Comparison of ENCODE assay signal across 31 cellular contexts in the genomic region with DNA sequence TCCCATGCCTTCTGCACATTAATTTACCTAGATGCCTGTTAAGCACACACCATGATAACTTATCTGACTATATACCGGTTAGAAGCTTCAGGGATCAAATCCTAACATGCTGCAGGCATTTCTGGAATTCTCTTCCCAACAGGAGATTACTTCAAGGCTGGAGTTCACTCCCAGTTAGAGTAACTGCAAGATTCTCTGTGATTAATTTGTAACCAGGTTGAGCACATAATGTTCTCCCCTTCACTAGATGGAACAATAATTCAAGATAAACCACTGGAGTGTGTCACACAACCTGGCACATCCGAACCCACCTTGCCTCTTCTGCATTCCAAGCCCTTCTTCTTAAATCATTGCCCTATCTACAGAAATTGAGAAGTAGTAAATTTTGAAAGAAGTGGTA. TPM values are rescaled to one million over a fixed set of nuclear protein-coding genes. Genes with fewer than 3 reads are reported as not detected.
A peak's percentile ranks its signal among the peaks of the same experiment; 100 is the strongest.
DNase-seq lines count a peak whose midpoint lies in the region; ATAC-seq and TF ChIP-seq lines count a peak whose summit lies in the region.
"Had no signal": no experiment of that assay in that cellular context is flagged by ENCODE, and none has a peak within 500 bp of the region (broad histone marks: within the 10 kb centered on the region; RNA-seq: fewer than 3 reads in every experiment).

No MANE protein-coding gene starts in this region.

- H3K27ac ChIP-seq in 22Rv1 (peak overlapping the region; percentile 36; the same call in 1 of the 2 replicates), hepatocyte (peak overlapping the region; percentile 24), right cardiac atrium (ENCODE audit: low read length) (no peak overlapping the region)
- H3K27ac ChIP-seq: brain microvascular endothelial cell, esophagus muscularis mucosa, gastroesophageal sphincter, right atrium auricular region, SJCRH30 had no signal

- H3K27me3 Mint-ChIP-seq in WTC11 (ENCODE audit: low read depth), result no peaks in the 10 kb centered on the region; the same call in 1 of the 2 replicates
- H3K27me3 Mint-ChIP-seq: activated CD4-positive, alpha-beta T cell treated with anti-CD3 and anti-CD28 coated beads for 36 hours; stimulated activated naive CD8-positive, alpha-beta T cell treated with anti-CD3 and anti-CD28 coated beads, Interleukin-15, amount 100 ng/mL, for 72 hours; type B pancreatic cell had no signal

- POLR2A ChIA-PET in WTC11 (lab: Charles Lee), result no interaction called here

- intact Hi-C loops in right cardiac atrium (cut with DNase I), result no loop called here

- H3K4me3 ChIP-seq in hepatocyte, result no peak overlapping the region
- H3K4me3 ChIP-seq in right cardiac atrium (ENCODE audit: low read length), result no peak overlapping the region
- H3K4me3 ChIP-seq: esophagus muscularis mucosa, gastroesophageal sphincter, GM12878, right atrium auricular region, SJCRH30 had no signal

- H3K36me3 ChIP-seq in hepatocyte (replicated peaks; ENCODE audit: insufficient read depth, low read depth), result no peaks in the 10 kb centered on the region
- H3K36me3 ChIP-seq: brain microvascular endothelial cell, esophagus muscularis mucosa, gastroesophageal sphincter, right atrium auricular region, SJCRH30 had no signal

- no peaks in the 10 kb centered on the region for H3K79me2 ChIP-seq in hepatocyte

- TF ChIP-seq CTCF in 22Rv1 (IDR thresholded peaks at IDR 0.05) (no peak), WTC11 (IDR thresholded peaks at IDR 0.05) (no peak), hepatocyte (IDR thresholded peaks at IDR 0.05; ENCODE audit: poor library complexity) (no peak)

- DNase-seq in WTC11 (ENCODE audit: low spot score) (no peak), hepatocyte (ENCODE audit: low spot score) (peak; percentile 36), mucosa of gallbladder (ENCODE audit: low spot score) (peak; percentile 42), GM03348 (ENCODE audit: low spot score) (no peak), NCI-H1105 treated with DMSO at 0.1 percent for 48 hours (lab: John Stamatoyannopoulos, UW) (no peak), NCI-H2081 treated with DMSO at 0.1 percent for 48 hours (lab: John Stamatoyannopoulos, UW) (no peak), right cardiac atrium (no peak)
- DNase-seq: activated CD4-positive, alpha-beta T cell treated with anti-CD3 and anti-CD28 coated beads for 36 hours; activated CD8-positive, alpha-beta memory T cell treated with anti-CD3 and anti-CD28 coated beads for 24 hours; activated T-cell treated with anti-CD3 and anti-CD28 coated beads, Interleukin-2, amount 50 U/mL, for 1 hour; brain microvascular endothelial cell; DND-41; effector memory CD4-positive, alpha-beta T cell; H9; Kasumi-1; NCI-H187; NCI-H526 treated with DMSO at 0.1 percent for 48 hours; occipital lobe; SJCRH30; stimulated activated CD4-positive, alpha-beta T cell treated with anti-CD3 and anti-CD28 coated beads, Interleukin-15, amount 100 ng/mL, for 24 hours; stimulated activated naive CD8-positive, alpha-beta T cell treated with anti-CD3 and anti-CD28 coated beads, Interleukin-15, amount 100 ng/mL, for 72 hours had no signal

- H3K9me3 ChIP-seq in hepatocyte (ENCODE audit: low read depth), result no peaks in the 10 kb centered on the region
- no peaks in the 10 kb centered on the region for H3K9me3 ChIP-seq in right cardiac atrium (ENCODE audit: control insufficient read depth, low read length)
- H3K9me3 ChIP-seq: esophagus muscularis mucosa, gastroesophageal sphincter, right atrium auricular region, SJCRH30 had no signal

- no peak overlapping the region for H2AFZ ChIP-seq in hepatocyte

- no peaks in the 10 kb centered on the region for H3K9me2 ChIP-seq in hepatocyte (replicated peaks; ENCODE audit: insufficient read depth)

- no peak overlapping the region for H3K27ac Mint-ChIP-seq in WTC11
- H3K27ac Mint-ChIP-seq: activated CD4-positive, alpha-beta T cell treated with anti-CD3 and anti-CD28 coated beads for 36 hours; stimulated activated naive CD8-positive, alpha-beta T cell treated with anti-CD3 and anti-CD28 coated beads, Interleukin-15, amount 100 ng/mL, for 72 hours; type B pancreatic cell had no signal

- peaks cover 14% of the 10 kb centered on the region for H3K4me1 Mint-ChIP-seq in WTC11
- H3K4me1 Mint-ChIP-seq: activated CD4-positive, alpha-beta T cell treated with anti-CD3 and anti-CD28 coated beads for 36 hours; H9; stimulated activated naive CD8-positive, alpha-beta T cell treated with anti-CD3 and anti-CD28 coated beads, Interleukin-15, amount 100 ng/mL, for 72 hours had no signal

- H4K20me1 ChIP-seq in hepatocyte (ENCODE audit: insufficient read depth, poor library complexity, severe bottlenecking), result no peaks in the 10 kb centered on the region

- peak; percentile 82 for ATAC-seq in WTC11
- ATAC-seq in right cardiac atrium, result no peak
- ATAC-seq: activated CD4-positive, alpha-beta T cell treated with anti-CD3 and anti-CD28 coated beads for 36 hours; gastroesophageal sphincter; GM12878; stimulated activated naive CD8-positive, alpha-beta T cell treated with anti-CD3 and anti-CD28 coated beads, Interleukin-15, amount 100 ng/mL, for 72 hours had no signal

- peak overlapping the region; percentile 14 for H3K4me2 ChIP-seq in hepatocyte

- CTCF ChIA-PET in WTC11 (lab: Charles Lee), result interaction anchor here (1.4 kb wide), 1 partner anchor 9 kb away, joined by 4 read pairs; no protein-coding TSS in a partner anchor

- H3K36me3 Mint-ChIP-seq in WTC11, result peaks cover 62% of the 10 kb centered on the region
- H3K36me3 Mint-ChIP-seq: type B pancreatic cell had no signal

- H3K4me3 Mint-ChIP-seq in WTC11, result no peak overlapping the region
- H3K4me3 Mint-ChIP-seq: activated CD4-positive, alpha-beta T cell treated with anti-CD3 and anti-CD28 coated beads for 36 hours; H9; stimulated activated naive CD8-positive, alpha-beta T cell treated with anti-CD3 and anti-CD28 coated beads, Interleukin-15, amount 100 ng/mL, for 72 hours; type B pancreatic cell had no signal

- peaks cover 23% of the 10 kb centered on the region for H3K4me1 ChIP-seq in hepatocyte (ENCODE audit: insufficient read depth)
- H3K4me1 ChIP-seq in right cardiac atrium (ENCODE audit: control insufficient read depth, insufficient read depth, low read length), result no peaks in the 10 kb centered on the region
- H3K4me1 ChIP-seq: esophagus muscularis mucosa, gastroesophageal sphincter, right atrium auricular region, SJCRH30 had no signal

- H3K9me3 Mint-ChIP-seq in WTC11, result peaks cover 76% of the 10 kb centered on the region
- H3K9me3 Mint-ChIP-seq: stimulated activated naive CD8-positive, alpha-beta T cell treated with anti-CD3 and anti-CD28 coated beads, Interleukin-15, amount 100 ng/mL, for 72 hours had no signal

- WGBS in hepatocyte (ENCODE audit: low lambda C conversion rate, missing lambda C conversion rate), result 13% methylated on average over 2 of the region's 2 CpGs
- 27% methylated on average over 2 of the region's 2 CpGs for WGBS in right cardiac atrium

- H3K27me3 ChIP-seq in hepatocyte (no peaks in the 10 kb centered on the region), right cardiac atrium (ENCODE audit: control insufficient read depth, insufficient read depth) (no peaks in the 10 kb centered on the region)
- H3K27me3 ChIP-seq: brain microvascular endothelial cell, esophagus muscularis mucosa, gastroesophageal sphincter, right atrium auricular region, SJCRH30 had no signal

TF ChIP-seq in WTC11, 78 proteins besides CTCF, POLR2A, EP300 and RAD21 (continues in another document):
- TF ChIP-seq ZNF219 (CRISPR knock-in tag; IDR thresholded peaks at IDR 0.05; ENCODE audit: borderline replicate concordance) (no peak), RORB (CRISPR knock-in tag; IDR thresholded peaks at IDR 0.05) (no peak), MYBL2 (CRISPR knock-in tag; IDR thresholded peaks at IDR 0.05) (no peak), ETV6 (CRISPR knock-in tag; IDR thresholded peaks at IDR 0.05) (no peak), NFYB (CRISPR knock-in tag; conservative IDR thresholded peaks at IDR 0.05; ENCODE audit: low read depth) (no peak), ZNF396 (CRISPR knock-in tag; IDR thresholded peaks at IDR 0.05; ENCODE audit: borderline replicate concordance) (no peak), ZNF138 (CRISPR knock-in tag; conservative IDR thresholded peaks at IDR 0.05) (no peak), ZNF317 (CRISPR knock-in tag; IDR thresholded peaks at IDR 0.05; ENCODE audit: borderline replicate concordance, low read depth) (no peak)
- TF ChIP-seq, protein P1, sequence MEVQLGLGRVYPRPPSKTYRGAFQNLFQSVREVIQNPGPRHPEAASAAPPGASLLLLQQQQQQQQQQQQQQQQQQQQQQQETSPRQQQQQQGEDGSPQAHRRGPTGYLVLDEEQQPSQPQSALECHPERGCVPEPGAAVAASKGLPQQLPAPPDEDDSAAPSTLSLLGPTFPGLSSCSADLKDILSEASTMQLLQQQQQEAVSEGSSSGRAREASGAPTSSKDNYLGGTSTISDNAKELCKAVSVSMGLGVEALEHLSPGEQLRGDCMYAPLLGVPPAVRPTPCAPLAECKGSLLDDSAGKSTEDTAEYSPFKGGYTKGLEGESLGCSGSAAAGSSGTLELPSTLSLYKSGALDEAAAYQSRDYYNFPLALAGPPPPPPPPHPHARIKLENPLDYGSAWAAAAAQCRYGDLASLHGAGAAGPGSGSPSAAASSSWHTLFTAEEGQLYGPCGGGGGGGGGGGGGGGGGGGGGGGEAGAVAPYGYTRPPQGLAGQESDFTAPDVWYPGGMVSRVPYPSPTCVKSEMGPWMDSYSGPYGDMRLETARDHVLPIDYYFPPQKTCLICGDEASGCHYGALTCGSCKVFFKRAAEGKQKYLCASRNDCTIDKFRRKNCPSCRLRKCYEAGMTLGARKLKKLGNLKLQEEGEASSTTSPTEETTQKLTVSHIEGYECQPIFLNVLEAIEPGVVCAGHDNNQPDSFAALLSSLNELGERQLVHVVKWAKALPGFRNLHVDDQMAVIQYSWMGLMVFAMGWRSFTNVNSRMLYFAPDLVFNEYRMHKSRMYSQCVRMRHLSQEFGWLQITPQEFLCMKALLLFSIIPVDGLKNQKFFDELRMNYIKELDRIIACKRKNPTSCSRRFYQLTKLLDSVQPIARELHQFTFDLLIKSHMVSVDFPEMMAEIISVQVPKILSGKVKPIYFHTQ (CRISPR knock-in tag; IDR thresholded peaks at IDR 0.05), result no peak
- TF ChIP-seq, protein P2, sequence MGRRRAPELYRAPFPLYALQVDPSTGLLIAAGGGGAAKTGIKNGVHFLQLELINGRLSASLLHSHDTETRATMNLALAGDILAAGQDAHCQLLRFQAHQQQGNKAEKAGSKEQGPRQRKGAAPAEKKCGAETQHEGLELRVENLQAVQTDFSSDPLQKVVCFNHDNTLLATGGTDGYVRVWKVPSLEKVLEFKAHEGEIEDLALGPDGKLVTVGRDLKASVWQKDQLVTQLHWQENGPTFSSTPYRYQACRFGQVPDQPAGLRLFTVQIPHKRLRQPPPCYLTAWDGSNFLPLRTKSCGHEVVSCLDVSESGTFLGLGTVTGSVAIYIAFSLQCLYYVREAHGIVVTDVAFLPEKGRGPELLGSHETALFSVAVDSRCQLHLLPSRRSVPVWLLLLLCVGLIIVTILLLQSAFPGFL (CRISPR knock-in tag; IDR thresholded peaks at IDR 0.05; ENCODE audit: borderline replicate concordance), result no peak

RNA-seq across cellular contexts. Expression of a gene that starts 11.8 kb away (rescaled TPM):
- total RNA-seq in WTC11 (2021), result 0.09 to 0.11 TPM (median 0.11 TPM) in 3 replicates
- total RNA-seq in hepatocyte, result 112 and 126 TPM in 2 replicates
- 30.3 and 30.4 TPM in 2 replicates for polyA plus RNA-seq in hepatocyte
- total RNA-seq in mucosa of gallbladder, result 170 TPM
- not detected for total RNA-seq in right cardiac atrium
- polyA plus RNA-seq in right cardiac atrium, result not detected
- total RNA-seq: A673; activated CD4-positive, alpha-beta T cell treated with anti-CD3 and anti-CD28 coated beads for 36 hours; esophagus muscularis mucosa; H9; lung microvascular endothelial cell; right atrium auricular region; SJCRH30; T-helper 1 cell treated with Interleukin-12 subunit alpha and Interleukin-12 subunit beta and Interleukin-4 antibody, amounts not matched to agents 30 ng/mL and 1 ng/mL, for 36 hours had no signal
- polyA plus RNA-seq: BJ had no signal

Comparison
In these comparisons a context has a peak if more than half of its experiments do, and no peak if none do; other contexts are left out.
1. DNase-seq: peak in hepatocyte (single experiment) and mucosa of gallbladder (single experiment); none in WTC11 (single experiment), GM03348 (single experiment), NCI-H1105 treated with DMSO at 0.1 percent for 48 hours (single experiment), NCI-H2081 treated with DMSO at 0.1 percent for 48 hours (single experiment) and right cardiac atrium (0 of 3).
2. RNA of a gene that starts 11.8 kb away (total RNA-seq): 170 TPM in mucosa of gallbladder (single experiment) and 112 to 126 TPM in hepatocyte; 0.09 to 0.11 TPM in WTC11 and not detected in right cardiac atrium; every median in the first group is over 100 times any median in the second.